In genomic region chr3:123396171-123397049, GRCh38 we compare ENCODE assay signal across 14 cellular contexts. TPM values are rescaled to one million over a fixed set of nuclear protein-coding genes. Genes with fewer than 3 reads are reported as not detected.
DNase-seq lines count a peak whose midpoint lies in the region; ATAC-seq, FAIRE-seq and TF ChIP-seq lines count a peak whose summit lies in the region.
"Had no signal": no experiment of that assay in that cellular context is flagged by ENCODE, and none has a peak within 500 bp of the region (broad histone marks: within the 10 kb centered on the region; RNA-seq: fewer than 3 reads in every experiment).

No MANE protein-coding gene starts in this region.

- FAIRE-seq in kidney (lab: Jason Lieb, UNC) = no peak
- FAIRE-seq: astrocyte had no signal

- no peak for ATAC-seq in HG02678 (IDR thresholded peaks at IDR 0.05; ENCODE audit: unreplicated experiment)

- H3K9me3 ChIP-seq in kidney (ENCODE audit: control insufficient read depth in 1 of 2, low read length in 2 of 2) = no peaks in the 10 kb centered on the region
- H3K9me3 ChIP-seq in subcutaneous abdominal adipose tissue (ENCODE audit: control insufficient read depth in 5 of 5, low read length in 5 of 5) = no peaks in the 10 kb centered on the region
- no peaks in the 10 kb centered on the region for H3K9me3 ChIP-seq in colonic mucosa

- H3K4me3 ChIP-seq in coronary artery = peak overlapping the region; percentile 39
- no peak overlapping the region for H3K4me3 ChIP-seq in kidney (ENCODE audit: low read length in 2 of 2)
- H3K4me3 ChIP-seq in subcutaneous abdominal adipose tissue (ENCODE audit: low read depth in 1 of 5, low read length in 5 of 5) = peak overlapping the region in 1 of 5 donors; percentile 19
- no peak overlapping the region for H3K4me3 ChIP-seq in dorsolateral prefrontal cortex
- no peak overlapping the region for H3K4me3 ChIP-seq in colonic mucosa
- H3K4me3 ChIP-seq: lung had no signal

- DNase-seq in LoVo (ENCODE audit: low spot score) (peak; percentile 51), coronary artery (ENCODE audit: low spot score) (no peak), kidney (peak; percentile 77), dorsolateral prefrontal cortex (no peak), colonic mucosa (no peak)
- DNase-seq: activated effector memory CD4-positive, alpha-beta T cell treated with Interleukin-2 at 50 U/mL for 16 hours; IMR-90; NCI-H526 treated with DMSO at 0.1 percent for 48 hours; nephron progenitor cell; stimulated activated CD4-positive, alpha-beta T cell treated with anti-CD3 and anti-CD28 coated beads, Interleukin-4, amount 100 ng/mL, for 24 hours had no signal

- H3K27me3 ChIP-seq in subcutaneous abdominal adipose tissue (ENCODE audit: control insufficient read depth in 5 of 5, insufficient read depth in 4 of 5, low read length in 5 of 5) (no peaks in the 10 kb centered on the region), dorsolateral prefrontal cortex (no peaks in the 10 kb centered on the region), colonic mucosa (no peaks in the 10 kb centered on the region)

- TF ChIP-seq CTCF in coronary artery (IDR thresholded peaks at IDR 0.05) = no peak
- no peak for TF ChIP-seq CTCF in kidney (IDR thresholded peaks at IDR 0.05; ENCODE audit: borderline replicate concordance, extremely low read depth, insufficient read depth)
- no peak for TF ChIP-seq CTCF in dorsolateral prefrontal cortex (IDR thresholded peaks at IDR 0.05 in 54 of 56, conservative IDR thresholded peaks at IDR 0.05 in 2 of 56; ENCODE audit: low read depth in 1 of 56, partially characterized antibody in 56 of 56)
- TF ChIP-seq CTCF in colonic mucosa (IDR thresholded peaks at IDR 0.05) = no peak

- no peaks in the 10 kb centered on the region for H3K36me3 ChIP-seq in kidney (ENCODE audit: control insufficient read depth in 1 of 2, insufficient read depth in 2 of 2, low read length in 2 of 2)
- H3K36me3 ChIP-seq in subcutaneous abdominal adipose tissue (ENCODE audit: control insufficient read depth in 5 of 5, insufficient read depth in 5 of 5, low read length in 5 of 5) = no peaks in the 10 kb centered on the region
- no peaks in the 10 kb centered on the region for H3K36me3 ChIP-seq in colonic mucosa

- intact Hi-C loops in kidney (cut with DNase I) = no loop called here
- intact Hi-C loops in dorsolateral prefrontal cortex (cut with DNase I) = no loop called here
- intact Hi-C loops in colonic mucosa (cut with DNase I) = no loop called here

- H3K27ac ChIP-seq in coronary artery = peak overlapping the region; percentile 71 to 84
- no peak overlapping the region for H3K27ac ChIP-seq in kidney (ENCODE audit: low read depth in 2 of 2, low read length in 2 of 2)
- peak overlapping the region; percentile 96 for H3K27ac ChIP-seq in subcutaneous abdominal adipose tissue (ENCODE audit: low read depth, low read length)
- H3K27ac ChIP-seq in dorsolateral prefrontal cortex = peak overlapping the region in 12 of 59 donors; percentile 8 to 66 (median 37)
- no peak overlapping the region for H3K27ac ChIP-seq in colonic mucosa

- H3K9ac ChIP-seq in kidney (ENCODE audit: low read length in 2 of 2) = no peak overlapping the region
- H3K9ac ChIP-seq in subcutaneous abdominal adipose tissue (ENCODE audit: low read length in 5 of 5) = peak overlapping the region in 4 of 5 donors; percentile 48 to 61 (median 56)
- H3K9ac ChIP-seq in colonic mucosa (ENCODE audit: low read depth in 2 of 2, low read length in 2 of 2) = no peak overlapping the region

- peaks cover 12 to 21% of the 10 kb centered on the region in 2 donors for H3K4me1 ChIP-seq in kidney (ENCODE audit: control insufficient read depth in 1 of 2, insufficient read depth in 1 of 2, low read depth in 1 of 2, low read length in 2 of 2)
- peaks cover 5 to 75% (median 63%) of the 10 kb centered on the region in 5 donors for H3K4me1 ChIP-seq in subcutaneous abdominal adipose tissue (ENCODE audit: control insufficient read depth in 5 of 5, insufficient read depth in 5 of 5, low read length in 5 of 5)
- H3K4me1 ChIP-seq in colonic mucosa = no peaks in the 10 kb centered on the region

RNA-seq across cellular contexts. Expression of gene ADCY5, which starts 52.5 kb away (rescaled TPM):
- total RNA-seq in kidney (33.6 TPM), dorsolateral prefrontal cortex (10 to 100 TPM; 54.5 to 98.2 (median 76.9) TPM), colonic mucosa (1 to 10 TPM; 5.6 to 7.8 TPM)
- polyA plus RNA-seq in kidney (ENCODE audit: insufficient read depth, low read depth, low replicate concordance) = 7.1 TPM

Comparison
In these comparisons a context has a peak if more than half of its experiments do, and no peak if none do; other contexts are left out.
1. DNase-seq: peak in LoVo (single experiment) and kidney (single experiment); none in coronary artery (single experiment), dorsolateral prefrontal cortex (0 of 10) and colonic mucosa (single experiment).
2. H3K27ac ChIP-seq: peak in coronary artery (2 of 2) and subcutaneous abdominal adipose tissue (single experiment); none in kidney (0 of 2) and colonic mucosa (single experiment).
3. H3K9ac ChIP-seq: peak in subcutaneous abdominal adipose tissue (4 of 5); none in kidney (0 of 2) and colonic mucosa (0 of 2).